1 cellular context compared by ENCODE assay signal in genomic region chr19:7492142-7493055, GRCh38.
TF ChIP-seq lines count a peak whose summit lies in the region.

No MANE protein-coding gene starts in this region.

TF ChIP-seq in K562, 482 proteins besides CTCF, POLR2A, EP300 and RAD21 (continues in another document):
- TF ChIP-seq RB1 (IDR thresholded peaks at IDR 0.05; ENCODE audit: low read depth) = no peak
- no peak for TF ChIP-seq ZFX (CRISPR knock-in tag; IDR thresholded peaks at IDR 0.05)
- peak; percentile 55 for TF ChIP-seq CEBPG (CRISPR knock-in tag; IDR thresholded peaks at IDR 0.05)
- TF ChIP-seq CEBPG (tag; conservative IDR thresholded peaks at IDR 0.05 in 1 of 2, IDR thresholded peaks at IDR 0.05 in 1 of 2) = peak; percentile 76 to 91
- TF ChIP-seq THRAP3 (IDR thresholded peaks at IDR 0.05; ENCODE audit: borderline replicate concordance) = no peak
- no peak for TF ChIP-seq SMAD4 (CRISPR knock-in tag; conservative IDR thresholded peaks at IDR 0.05)
- TF ChIP-seq DACH1 (IDR thresholded peaks at IDR 0.05; ENCODE audit: partially characterized antibody) = no peak
- no peak for TF ChIP-seq NR4A1 (CRISPR knock-in tag; IDR thresholded peaks at IDR 0.05)
- no peak for TF ChIP-seq NR4A1 (tag; IDR thresholded peaks at IDR 0.05)
- no peak for TF ChIP-seq ZFP91 (CRISPR knock-in tag; IDR thresholded peaks at IDR 0.05)
- TF ChIP-seq ZNF589 (CRISPR knock-in tag; IDR thresholded peaks at IDR 0.05; ENCODE audit: low read depth) = 0 out of 2 replicates have a peak, but pooled peaks have one; percentile 69
- no peak for TF ChIP-seq RNF2 (IDR thresholded peaks at IDR 0.05)
- no peak for TF ChIP-seq CCNT2 (IDR thresholded peaks at IDR 0.05; ENCODE audit: borderline replicate concordance, extremely low read depth, insufficient read length, low read depth, low read length)
- TF ChIP-seq GABPB1 (CRISPR knock-in tag; IDR thresholded peaks at IDR 0.05) = no peak
- TF ChIP-seq NFIC (IDR thresholded peaks at IDR 0.05) = no peak
- TF ChIP-seq SLC30A9 (CRISPR knock-in tag; IDR thresholded peaks at IDR 0.05) = no peak
- no peak for TF ChIP-seq ZBTB43 (CRISPR knock-in tag; IDR thresholded peaks at IDR 0.05)
- no peak for TF ChIP-seq SNIP1 (IDR thresholded peaks at IDR 0.05; ENCODE audit: low read depth)
- no peak for TF ChIP-seq CUX1 (CRISPR knock-in tag; IDR thresholded peaks at IDR 0.05)
- no peak for TF ChIP-seq ZNF766 (CRISPR knock-in tag; conservative IDR thresholded peaks at IDR 0.05)
- TF ChIP-seq CBFA2T3 (IDR thresholded peaks at IDR 0.05) = no peak
- no peak for TF ChIP-seq TCF15 (CRISPR knock-in tag; IDR thresholded peaks at IDR 0.05)
- no peak for TF ChIP-seq TFAP4 (CRISPR knock-in tag; IDR thresholded peaks at IDR 0.05; ENCODE audit: borderline replicate concordance)
- TF ChIP-seq CREM (IDR thresholded peaks at IDR 0.05; ENCODE audit: low read depth) = peak; percentile 74
- TF ChIP-seq ZNF318 (IDR thresholded peaks at IDR 0.05; ENCODE audit: borderline replicate concordance in 1 of 2, low read depth in 1 of 2) = no peak
- TF ChIP-seq TFAM (CRISPR knock-in tag; conservative IDR thresholded peaks at IDR 0.05) = no peak
- 0 out of 4 replicates have a peak, but pooled peaks of 1 of the 2 experiments have one; percentile 18 for TF ChIP-seq MLLT1 (IDR thresholded peaks at IDR 0.05)
- no peak for TF ChIP-seq PML (IDR thresholded peaks at IDR 0.05; ENCODE audit: low read length)
- peak; percentile 26; the same call in 1 of the 2 replicates for TF ChIP-seq PKNOX1 (IDR thresholded peaks at IDR 0.05)
- no peak for TF ChIP-seq CTBP1 (IDR thresholded peaks at IDR 0.05; ENCODE audit: borderline replicate concordance)
- TF ChIP-seq ZNF384 (IDR thresholded peaks at IDR 0.05; ENCODE audit: low read depth, low read length) = peak; percentile 59
- no peak for TF ChIP-seq ILF3 (IDR thresholded peaks at IDR 0.05; ENCODE audit: borderline replicate concordance)
- TF ChIP-seq ATF1 (CRISPR knock-in tag; IDR thresholded peaks at IDR 0.05) = no peak
- 0 out of 2 replicates have a peak, but pooled peaks have one; percentile 7 for TF ChIP-seq ATF1 (tag; IDR thresholded peaks at IDR 0.05)
- TF ChIP-seq MTF1 (CRISPR knock-in tag; IDR thresholded peaks at IDR 0.05; ENCODE audit: borderline replicate concordance) = no peak
- TF ChIP-seq ZNF217 (CRISPR knock-in tag; IDR thresholded peaks at IDR 0.05) = no peak
- no peak for TF ChIP-seq NCOA6 (IDR thresholded peaks at IDR 0.05)
- TF ChIP-seq FOSL1 (tag; conservative IDR thresholded peaks at IDR 0.05) = peak; percentile 88
- TF ChIP-seq ATF3 (IDR thresholded peaks at IDR 0.05) = peak; percentile 62
- TF ChIP-seq ATF3 (CRISPR knock-in tag; conservative IDR thresholded peaks at IDR 0.05) = no peak
- TF ChIP-seq MAX (CRISPR knock-in tag; IDR thresholded peaks at IDR 0.05) = no peak
- TF ChIP-seq FOXA3 (CRISPR knock-in tag; conservative IDR thresholded peaks at IDR 0.05 in 1 of 2, IDR thresholded peaks at IDR 0.05 in 1 of 2) = no peak
- TF ChIP-seq RBM25 (IDR thresholded peaks at IDR 0.05; ENCODE audit: low read depth, low read length, severe bottlenecking) = no peak
- no peak for TF ChIP-seq OTX1 (CRISPR knock-in tag; IDR thresholded peaks at IDR 0.05)
